9 cellular contexts compared by ENCODE assay signal in genomic region chr13:39415403-39415802, GRCh38.
A peak's percentile ranks its signal among the peaks of the same experiment; 100 is the strongest.
DNase-seq lines count a peak whose midpoint lies in the region; ATAC-seq and TF ChIP-seq lines count a peak whose summit lies in the region.
"Had no signal": no experiment of that assay in that cellular context is flagged by ENCODE, and none has a peak within 500 bp of the region (broad histone marks: within the 10 kb centered on the region; RNA-seq: fewer than 3 reads in every experiment).

No MANE protein-coding gene starts in this region.

- no peaks in the 10 kb centered on the region for H3K36me3 Mint-ChIP-seq in nephron progenitor cell (ENCODE audit: low read depth)
- H3K36me3 Mint-ChIP-seq: naive thymus-derived CD4-positive, alpha-beta T cell had no signal

- H3K27me3 Mint-ChIP-seq in nephron progenitor cell (ENCODE audit: low read depth, poor library complexity) = peaks cover 3% of the 10 kb centered on the region

- DNase-seq in GM12865 (ENCODE audit: low read depth) = peak; percentile 44
- peak; percentile 24 for DNase-seq in NCI-H748 treated with DMSO at 0.1 percent for 48 hours (lab: John Stamatoyannopoulos, UW)
- peak; percentile 64 for DNase-seq in epithelial cell of esophagus (ENCODE audit: low read depth)
- no peak for DNase-seq in nephron progenitor cell
- DNase-seq in NCI-H1048 (lab: John Stamatoyannopoulos, UW) = no peak
- no peak for DNase-seq in GM13976 (ENCODE audit: low spot score)

- H3K4me3 ChIP-seq in GM12865 (ENCODE audit: low read depth, low read length) (no peak overlapping the region), epithelial cell of esophagus (ENCODE audit: low read length) (no peak overlapping the region)

- ATAC-seq in HG02610 (IDR thresholded peaks at IDR 0.05; ENCODE audit: unreplicated experiment) (no peak), HG03108 (IDR thresholded peaks at IDR 0.05; ENCODE audit: unreplicated experiment) (no peak)
- ATAC-seq: naive thymus-derived CD4-positive, alpha-beta T cell had no signal

- TF ChIP-seq CTCF in GM12865 (IDR thresholded peaks at IDR 0.05; ENCODE audit: insufficient read depth, low read depth, low read length, missing control alignments) (peak; percentile 21), epithelial cell of esophagus (IDR thresholded peaks at IDR 0.05; ENCODE audit: insufficient read depth, low read depth, low read length, missing control alignments) (peak; percentile 58), nephron progenitor cell (IDR thresholded peaks at IDR 0.05) (peak; percentile 20), GM13976 (IDR thresholded peaks at IDR 0.05; ENCODE audit: borderline replicate concordance, control extremely low read depth, extremely low read depth, insufficient read depth, missing control alignments) (no peak)

- H3K4me1 Mint-ChIP-seq in nephron progenitor cell = peaks cover 45% of the 10 kb centered on the region
- H3K4me1 Mint-ChIP-seq: naive thymus-derived CD4-positive, alpha-beta T cell had no signal

- no peak overlapping the region for H3K4me3 Mint-ChIP-seq in nephron progenitor cell
- H3K4me3 Mint-ChIP-seq: naive thymus-derived CD4-positive, alpha-beta T cell had no signal

- no peaks in the 10 kb centered on the region for H3K9me3 Mint-ChIP-seq in nephron progenitor cell

- in situ Hi-C loops in GM13976 (cut with MboI; ENCODE audit: low sequenced_read_pairs, unreplicated experiment) = no loop called here

- no peak overlapping the region for H3K27ac Mint-ChIP-seq in nephron progenitor cell
- H3K27ac Mint-ChIP-seq: naive thymus-derived CD4-positive, alpha-beta T cell had no signal

Comparison
In these comparisons a context has a peak if more than half of its experiments do, and no peak if none do; other contexts are left out.
1. DNase-seq: peak in GM12865 (single experiment), NCI-H748 treated with DMSO at 0.1 percent for 48 hours (single experiment) and epithelial cell of esophagus (single experiment); none in nephron progenitor cell (single experiment), NCI-H1048 (single experiment) and GM13976 (single experiment).